Comparison of ENCODE assay signal across 12 cellular contexts in the genomic region with DNA sequence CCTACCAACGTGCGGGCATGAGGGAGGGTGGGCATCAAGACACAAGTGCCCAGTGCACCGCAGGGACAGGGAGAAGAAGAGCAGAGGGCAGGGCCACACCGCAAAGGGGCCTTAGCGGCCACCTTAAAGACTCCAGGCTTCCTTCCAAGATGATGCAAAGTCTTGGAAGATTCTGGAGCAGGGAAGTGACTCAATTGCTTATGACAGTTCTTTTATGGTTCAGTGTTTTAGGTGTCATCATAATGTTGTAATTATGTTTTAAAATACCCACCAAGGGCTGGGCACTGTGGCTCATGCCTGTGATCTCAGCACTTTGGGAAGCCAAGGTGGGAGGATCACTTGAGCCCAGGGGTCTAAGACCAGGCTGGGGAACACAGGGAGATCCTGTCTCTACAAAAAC. TPM values are rescaled to one million over a fixed set of nuclear protein-coding genes. Genes with fewer than 3 reads are reported as not detected.
A peak's percentile ranks its signal among the peaks of the same experiment; 100 is the strongest.
DNase-seq lines count a peak whose midpoint lies in the region; ATAC-seq, FAIRE-seq and TF ChIP-seq lines count a peak whose summit lies in the region.
"Had no signal": no experiment of that assay in that cellular context is flagged by ENCODE, and none has a peak within 500 bp of the region (broad histone marks: within the 10 kb centered on the region; RNA-seq: fewer than 3 reads in every experiment).

No MANE protein-coding gene starts in this region.

- H3K4me1 ChIP-seq in heart right ventricle (peaks cover 9 to 70% (median 42%) of the 10 kb centered on the region in 9 donors), thymus (ENCODE audit: control insufficient read depth, insufficient read depth, low read length) (peaks cover 12% of the 10 kb centered on the region)

- peak overlapping the region; percentile 76 for H3K27ac Mint-ChIP-seq in activated CD8-positive, alpha-beta T cell treated with anti-CD3 and anti-CD28 coated beads for 36 hours

- ATAC-seq in heart right ventricle (peak in 2 of 8 donors; percentile 8 to 13), left ventricle myocardium superior (no peak)
- no peak for ATAC-seq in activated CD8-positive, alpha-beta T cell treated with anti-CD3 and anti-CD28 coated beads for 36 hours
- ATAC-seq: Right ventricle myocardium inferior had no signal

- peaks cover 44% of the 10 kb centered on the region for H3K4me1 Mint-ChIP-seq in activated CD8-positive, alpha-beta T cell treated with anti-CD3 and anti-CD28 coated beads for 36 hours (ENCODE audit: low read depth)

- H3K27me3 Mint-ChIP-seq in activated CD8-positive, alpha-beta T cell treated with anti-CD3 and anti-CD28 coated beads for 36 hours, result no peaks in the 10 kb centered on the region

- H3K36me3 ChIP-seq in heart right ventricle (no peaks in the 10 kb centered on the region), thymus (ENCODE audit: control insufficient read depth, insufficient read depth) (no peaks in the 10 kb centered on the region)

- H3K4me3 ChIP-seq in heart right ventricle, result no peak overlapping the region
- no peak overlapping the region for H3K4me3 ChIP-seq in fibroblast of the aortic adventitia (ENCODE audit: low read depth, low read length)
- H3K4me3 ChIP-seq in thymus (ENCODE audit: low read length), result no peak overlapping the region

- DNase-seq in heart right ventricle (no peak), left ventricle myocardium superior (no peak), fibroblast of the aortic adventitia (ENCODE audit: low read depth) (peak; percentile 63), C1 segment of cervical spinal cord (lab: John Stamatoyannopoulos, UW) (no peak), NCI-H187 treated with DMSO at 0.1 percent for 48 hours (lab: John Stamatoyannopoulos, UW) (no peak), urothelium cell line (ENCODE audit: low spot score) (no peak)
- no peak for DNase-seq in activated CD8-positive, alpha-beta T cell treated with anti-CD3 and anti-CD28 coated beads for 36 hours
- DNase-seq: left cardiac atrium, MM.1S, NCI-H446 had no signal

- no peak for FAIRE-seq in urothelium cell line (lab: Jason Lieb, UNC)

- peaks cover 12% of the 10 kb centered on the region for H3K9me3 Mint-ChIP-seq in activated CD8-positive, alpha-beta T cell treated with anti-CD3 and anti-CD28 coated beads for 36 hours

- intact Hi-C loops in heart right ventricle (cut with DNase I) (loop anchor here in 5 of 10 donors (2.0 to 5.0 kb wide), 4 partner anchors 33 to 56 kb away; a partner anchor contains a TSS), left ventricle myocardium superior (cut with micrococcal nuclease) (no loop called here)
- intact Hi-C loops in activated CD8-positive, alpha-beta T cell treated with anti-CD3 and anti-CD28 coated beads for 36 hours (cut with micrococcal nuclease), result no loop called here

- H3K27me3 ChIP-seq in heart right ventricle (no peaks in the 10 kb centered on the region), thymus (ENCODE audit: control insufficient read depth, insufficient read depth) (peaks cover 3% of the 10 kb centered on the region)

- H3K9me3 ChIP-seq in heart right ventricle (peaks cover 0 to 15% (median 0%) of the 10 kb centered on the region in 11 donors), thymus (ENCODE audit: control insufficient read depth) (no peaks in the 10 kb centered on the region)

- H3K36me3 Mint-ChIP-seq in activated CD8-positive, alpha-beta T cell treated with anti-CD3 and anti-CD28 coated beads for 36 hours (ENCODE audit: low read depth), result peaks cover 11% of the 10 kb centered on the region

- POLR2A ChIA-PET in activated CD8-positive, alpha-beta T cell treated with anti-CD3 and anti-CD28 coated beads for 36 hours (lab: Charles Lee), result interaction anchor here (1.1 to 3.0 kb wide), 2 partner anchors 10 to 11 kb away, joined by 3 to 12 read pairs; no protein-coding TSS in a partner anchor

- TF ChIP-seq CTCF in heart right ventricle (IDR thresholded peaks at IDR 0.05), result no peak
- TF ChIP-seq CTCF in activated CD8-positive, alpha-beta T cell treated with anti-CD3 and anti-CD28 coated beads for 36 hours (IDR thresholded peaks at IDR 0.05), result no peak
- TF ChIP-seq CTCF in fibroblast of the aortic adventitia (IDR thresholded peaks at IDR 0.05; ENCODE audit: insufficient read depth, low read length), result no peak

- CTCF ChIA-PET in activated CD8-positive, alpha-beta T cell treated with anti-CD3 and anti-CD28 coated beads for 36 hours (lab: Charles Lee), result interaction anchor here (1.6 to 2.0 kb wide), 2 partner anchors 30 to 56 kb away, joined by 3 to 8 read pairs; a partner anchor contains a TSS

- WGBS in heart right ventricle, 2 donors, result 61 to 83% methylated on average over 5 of the region's 5 CpGs
- WGBS in thymus, result 86% methylated on average over 5 of the region's 5 CpGs

- H3K4me3 Mint-ChIP-seq in activated CD8-positive, alpha-beta T cell treated with anti-CD3 and anti-CD28 coated beads for 36 hours, result peak overlapping the region; percentile 27

- peak overlapping the region in 9 of 10 donors; percentile 28 to 78 (median 69) for H3K27ac ChIP-seq in heart right ventricle
- peak overlapping the region; percentile 53 for H3K27ac ChIP-seq in thymus (ENCODE audit: low read depth)

RNA-seq across cellular contexts. Expression of a gene that starts 44.5 kb away (rescaled TPM):
- 10 to 100 TPM; 16.2 to 43.8 (median 24.5) TPM for total RNA-seq in heart right ventricle
- 10 to 100 TPM; 14.1 to 18.0 TPM for polyA plus RNA-seq in heart right ventricle
- 17.0 TPM for total RNA-seq in left ventricle myocardium superior
- total RNA-seq in activated CD8-positive, alpha-beta T cell treated with anti-CD3 and anti-CD28 coated beads for 36 hours, result 10 to 100 TPM; 10.4 to 12.4 TPM
- 15.4 and 20.4 TPM in 2 replicates for total RNA-seq in fibroblast of the aortic adventitia (ENCODE audit: low replicate concordance)
- polyA plus RNA-seq in thymus, result 14.1 TPM

RNA-seq across cellular contexts. Expression of a gene that starts 56.5 kb away (rescaled TPM):
- 10 to 100 TPM; 14.2 to 19.2 (median 15.9) TPM for total RNA-seq in heart right ventricle
- 10 to 100 TPM; 18.7 to 26.5 TPM for polyA plus RNA-seq in heart right ventricle
- 16.1 TPM for total RNA-seq in left ventricle myocardium superior
- total RNA-seq in activated CD8-positive, alpha-beta T cell treated with anti-CD3 and anti-CD28 coated beads for 36 hours, result 10 to 100 TPM; 22.6 TPM
- 4.0 and 6.1 TPM in 2 replicates for total RNA-seq in fibroblast of the aortic adventitia (ENCODE audit: low replicate concordance)
- polyA plus RNA-seq in thymus, result 10.0 TPM
